1 cellular context compared by ENCODE assay signal in the genomic region with DNA sequence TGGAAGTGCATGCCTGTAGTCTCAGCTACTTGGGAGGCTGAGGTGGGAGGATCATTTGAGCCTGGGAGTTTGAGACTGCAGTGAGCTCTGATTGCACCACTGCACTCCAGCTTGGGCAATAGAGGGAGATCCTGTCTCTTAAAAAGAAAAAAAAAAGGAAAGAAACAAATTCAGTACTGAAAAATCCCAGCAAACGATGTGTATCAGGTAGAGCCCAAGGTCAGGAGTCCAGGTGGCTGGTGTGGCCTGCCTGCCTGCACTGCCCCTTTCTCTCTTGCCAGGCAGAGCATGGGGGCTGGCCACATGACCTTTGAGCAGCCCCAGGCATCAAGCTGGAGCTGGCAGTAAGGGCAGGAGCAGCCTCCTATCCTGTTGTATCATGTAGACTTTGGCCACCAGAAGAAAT.
TF ChIP-seq lines count a peak whose summit lies in the region.

No MANE protein-coding gene starts in this region.

TF ChIP-seq in HepG2, 621 proteins besides CTCF, POLR2A, EP300 and RAD21 (continued from another document and continues in another):
- TF ChIP-seq ZNF484 (CRISPR knock-in tag; IDR thresholded peaks at IDR 0.05; ENCODE audit: borderline replicate concordance, low read depth) (no peak), ZNF609 (CRISPR knock-in tag; IDR thresholded peaks at IDR 0.05; ENCODE audit: borderline replicate concordance) (no peak), ZNF280D (CRISPR knock-in tag; IDR thresholded peaks at IDR 0.05) (no peak), USF2 (IDR thresholded peaks at IDR 0.05; ENCODE audit: low read depth, low read length) (peak; percentile 28; the same call in 1 of the 2 replicates), USF2 (CRISPR knock-in tag; IDR thresholded peaks at IDR 0.05; ENCODE audit: borderline replicate concordance) (peak; percentile 67; the same call in 1 of the 2 replicates), ZBTB39 (CRISPR knock-in tag; IDR thresholded peaks at IDR 0.05) (no peak), CREB1 (IDR thresholded peaks at IDR 0.05) (no peak), CREB1 (CRISPR knock-in tag; IDR thresholded peaks at IDR 0.05) (0 out of 2 replicates have a peak, but pooled peaks have one; percentile 25), PAX8 (CRISPR knock-in tag; IDR thresholded peaks at IDR 0.05; ENCODE audit: borderline replicate concordance) (no peak), GATAD1 (CRISPR knock-in tag; IDR thresholded peaks at IDR 0.05) (no peak), ARID2 (CRISPR knock-in tag; IDR thresholded peaks at IDR 0.05; ENCODE audit: borderline replicate concordance) (no peak), FOXO1 (CRISPR knock-in tag; IDR thresholded peaks at IDR 0.05) (no peak; the same call in 1 of the 2 replicates), ZNF629 (CRISPR knock-in tag; conservative IDR thresholded peaks at IDR 0.05) (peak; percentile 39), ZNF251 (CRISPR knock-in tag; IDR thresholded peaks at IDR 0.05) (no peak), EED (CRISPR knock-in tag; IDR thresholded peaks at IDR 0.05) (no peak), CREB3 (CRISPR knock-in tag; IDR thresholded peaks at IDR 0.05) (no peak), HOXD1 (CRISPR knock-in tag; IDR thresholded peaks at IDR 0.05) (no peak), MYNN (CRISPR knock-in tag; IDR thresholded peaks at IDR 0.05; ENCODE audit: low read depth) (no peak), ISX (CRISPR knock-in tag; conservative IDR thresholded peaks at IDR 0.05) (no peak), HDAC2 (CRISPR knock-in tag; IDR thresholded peaks at IDR 0.05) (peak; percentile 39; the same call in 1 of the 2 replicates), RBM22 (optimal IDR thresholded peaks at IDR 0.05; ENCODE audit: low read length) (no peak), ZNF383 (CRISPR knock-in tag; IDR thresholded peaks at IDR 0.05; ENCODE audit: borderline replicate concordance) (no peak), RCOR2 (CRISPR knock-in tag; IDR thresholded peaks at IDR 0.05) (peak; percentile 78), ZNF747 (CRISPR knock-in tag; IDR thresholded peaks at IDR 0.05; ENCODE audit: borderline replicate concordance) (no peak), MLXIP (CRISPR knock-in tag; IDR thresholded peaks at IDR 0.05; ENCODE audit: borderline replicate concordance) (no peak), MZF1 (CRISPR knock-in tag; IDR thresholded peaks at IDR 0.05; ENCODE audit: borderline replicate concordance) (no peak), KAT8 (CRISPR knock-in tag; IDR thresholded peaks at IDR 0.05) (no peak)
- TF ChIP-seq, protein P1, sequence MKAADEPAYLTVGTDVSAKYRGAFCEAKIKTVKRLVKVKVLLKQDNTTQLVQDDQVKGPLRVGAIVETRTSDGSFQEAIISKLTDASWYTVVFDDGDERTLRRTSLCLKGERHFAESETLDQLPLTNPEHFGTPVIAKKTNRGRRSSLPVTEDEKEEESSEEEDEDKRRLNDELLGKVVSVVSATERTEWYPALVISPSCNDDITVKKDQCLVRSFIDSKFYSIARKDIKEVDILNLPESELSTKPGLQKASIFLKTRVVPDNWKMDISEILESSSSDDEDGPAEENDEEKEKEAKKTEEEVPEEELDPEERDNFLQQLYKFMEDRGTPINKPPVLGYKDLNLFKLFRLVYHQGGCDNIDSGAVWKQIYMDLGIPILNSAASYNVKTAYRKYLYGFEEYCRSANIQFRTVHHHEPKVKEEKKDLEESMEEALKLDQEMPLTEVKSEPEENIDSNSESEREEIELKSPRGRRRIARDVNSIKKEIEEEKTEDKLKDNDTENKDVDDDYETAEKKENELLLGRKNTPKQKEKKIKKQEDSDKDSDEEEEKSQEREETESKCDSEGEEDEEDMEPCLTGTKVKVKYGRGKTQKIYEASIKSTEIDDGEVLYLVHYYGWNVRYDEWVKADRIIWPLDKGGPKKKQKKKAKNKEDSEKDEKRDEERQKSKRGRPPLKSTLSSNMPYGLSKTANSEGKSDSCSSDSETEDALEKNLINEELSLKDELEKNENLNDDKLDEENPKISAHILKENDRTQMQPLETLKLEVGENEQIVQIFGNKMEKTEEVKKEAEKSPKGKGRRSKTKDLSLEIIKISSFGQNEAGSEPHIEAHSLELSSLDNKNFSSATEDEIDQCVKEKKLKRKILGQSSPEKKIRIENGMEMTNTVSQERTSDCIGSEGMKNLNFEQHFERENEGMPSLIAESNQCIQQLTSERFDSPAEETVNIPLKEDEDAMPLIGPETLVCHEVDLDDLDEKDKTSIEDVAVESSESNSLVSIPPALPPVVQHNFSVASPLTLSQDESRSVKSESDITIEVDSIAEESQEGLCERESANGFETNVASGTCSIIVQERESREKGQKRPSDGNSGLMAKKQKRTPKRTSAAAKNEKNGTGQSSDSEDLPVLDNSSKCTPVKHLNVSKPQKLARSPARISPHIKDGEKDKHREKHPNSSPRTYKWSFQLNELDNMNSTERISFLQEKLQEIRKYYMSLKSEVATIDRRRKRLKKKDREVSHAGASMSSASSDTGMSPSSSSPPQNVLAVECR (CRISPR knock-in tag; IDR thresholded peaks at IDR 0.05; ENCODE audit: borderline replicate concordance): no peak
- TF ChIP-seq, protein P2, sequence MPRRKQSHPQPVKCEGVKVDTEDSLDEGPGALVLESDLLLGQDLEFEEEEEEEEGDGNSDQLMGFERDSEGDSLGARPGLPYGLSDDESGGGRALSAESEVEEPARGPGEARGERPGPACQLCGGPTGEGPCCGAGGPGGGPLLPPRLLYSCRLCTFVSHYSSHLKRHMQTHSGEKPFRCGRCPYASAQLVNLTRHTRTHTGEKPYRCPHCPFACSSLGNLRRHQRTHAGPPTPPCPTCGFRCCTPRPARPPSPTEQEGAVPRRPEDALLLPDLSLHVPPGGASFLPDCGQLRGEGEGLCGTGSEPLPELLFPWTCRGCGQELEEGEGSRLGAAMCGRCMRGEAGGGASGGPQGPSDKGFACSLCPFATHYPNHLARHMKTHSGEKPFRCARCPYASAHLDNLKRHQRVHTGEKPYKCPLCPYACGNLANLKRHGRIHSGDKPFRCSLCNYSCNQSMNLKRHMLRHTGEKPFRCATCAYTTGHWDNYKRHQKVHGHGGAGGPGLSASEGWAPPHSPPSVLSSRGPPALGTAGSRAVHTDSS (CRISPR knock-in tag; conservative IDR thresholded peaks at IDR 0.05): no peak
